10 cellular contexts compared by ENCODE assay signal in genomic region chr2:130188432-130188792, GRCh38. TPM values are rescaled to one million over a fixed set of nuclear protein-coding genes. Genes with fewer than 3 reads are reported as not detected.
DNase-seq lines count a peak whose midpoint lies in the region; ATAC-seq, FAIRE-seq and TF ChIP-seq lines count a peak whose summit lies in the region.
"Not testable (repeated sequence)": the region's sequence is repeated elsewhere in the genome, so short reads cannot be mapped to it uniquely, and the experiment has no call there.
"Had no signal": no experiment of that assay in that cellular context is flagged by ENCODE, and none has a peak within 500 bp of the region (broad histone marks: within the 10 kb centered on the region; RNA-seq: fewer than 3 reads in every experiment).

No MANE protein-coding gene starts in this region.

- H3K9me3 ChIP-seq in Caco-2; H9 (ENCODE audit: control insufficient read depth, low read depth, low read length); K562 (replicated peaks; ENCODE audit: control insufficient read depth, insufficient read depth, low read depth, low read length): not testable (repeated sequence)

- CTCF ChIA-PET in Caco-2 (lab: Charles Lee): interaction anchor here (0.6 kb wide), 1 partner anchor 153 kb away, joined by 3 read pairs; a partner anchor contains a TSS
- CTCF ChIA-PET in K562 (lab: Yijun Ruan, JAX; ENCODE audit: low intra/inter-chr PET ratio): not testable (repeated sequence)

- not testable (repeated sequence) for H2AFZ ChIP-seq in H9 (ENCODE audit: low read length); K562 (ENCODE audit: low read depth, low read length)

- not testable (repeated sequence) for H3K9me3 Mint-ChIP-seq in Caco-2 (ENCODE audit: unreplicated experiment); H9; activated CD4-positive, alpha-beta T cell treated with anti-CD3 and anti-CD28 coated beads, Interleukin-2, amount 10 ng/mL, durations not matched to agents 24 days and 14 days

- not testable (repeated sequence) for H3K18ac ChIP-seq in H9 (ENCODE audit: insufficient read length, low read depth, low read length)

- H4K91ac ChIP-seq in H9 (ENCODE audit: insufficient read length, low read depth, low read length): not testable (repeated sequence)

- not testable (repeated sequence) for H3K79me2 ChIP-seq in H9 (ENCODE audit: insufficient read depth, low read length)
- H3K79me2 ChIP-seq in K562 (ENCODE audit: control insufficient read depth, insufficient read depth, low read length): peaks cover 17% of the 10 kb centered on the region

- in situ Hi-C loops in K562 (cut with MboI): not testable (repeated sequence)

- not testable (repeated sequence) for H3K14ac ChIP-seq in H9 (ENCODE audit: insufficient read depth, low read length)

- not testable (repeated sequence) for H3K27me3 Mint-ChIP-seq in Caco-2 (ENCODE audit: insufficient read depth, unreplicated experiment); H9 (ENCODE audit: low read depth); activated CD4-positive, alpha-beta T cell treated with anti-CD3 and anti-CD28 coated beads, Interleukin-2, amount 10 ng/mL, durations not matched to agents 24 days and 14 days

- FAIRE-seq in K562 (lab: Jason Lieb, UNC) (peak; percentile 66), urothelium cell line (lab: Jason Lieb, UNC) (peak; percentile 66)

- TF ChIP-seq RAD21 in K562 (CRISPR knock-in tag; conservative IDR thresholded peaks at IDR 0.05 in 1 of 2, IDR thresholded peaks at IDR 0.05 in 1 of 2): not testable (repeated sequence)

- not testable (repeated sequence) for H3K9me1 ChIP-seq in K562 (ENCODE audit: control insufficient read depth, insufficient read depth, low read length)

- POLR2A ChIA-PET in Caco-2 (lab: Charles Lee): interaction anchor here (0.6 kb wide), 1 partner anchor 54 kb away, joined by 4 read pairs; no protein-coding TSS in a partner anchor
- POLR2A ChIA-PET in K562 (lab: Yijun Ruan, JAX): not testable (repeated sequence)

- H4K5ac ChIP-seq in H9 (ENCODE audit: insufficient read length, low read depth, low read length): not testable (repeated sequence)

- not testable (repeated sequence) for H3K36me3 ChIP-seq in Caco-2 (ENCODE audit: control insufficient read depth, insufficient read depth, low read length)
- H3K36me3 ChIP-seq in K562 (ENCODE audit: control insufficient read depth, insufficient read depth, low read length): peaks cover 25% of the 10 kb centered on the region; the same call in 2 of the 3 replicates

- H3K4me2 ChIP-seq in H9 (ENCODE audit: insufficient read depth, insufficient read length, low read length); K562 (ENCODE audit: insufficient read depth, low read length): not testable (repeated sequence)

- not testable (repeated sequence) for TF ChIP-seq POLR2A in K562 (conservative IDR thresholded peaks at IDR 0.05)

- not testable (repeated sequence) for ATAC-seq in K562

- TF ChIP-seq EP300 in K562 (IDR thresholded peaks at IDR 0.05; ENCODE audit: low read length): not testable (repeated sequence)

- BruUV-seq in Caco-2 (replicated peaks; lab: Mats Ljungman, UMichigan); K562 (replicated peaks; lab: Mats Ljungman, UMichigan): not testable (repeated sequence)

- H3K27ac Mint-ChIP-seq in Caco-2 (ENCODE audit: unreplicated experiment) (peak overlapping the region; percentile 40), H9 (peak overlapping the region in 2 of 3 experiments; percentile 40 to 75; a peak in 2 of 7 replicates)
- H3K27ac Mint-ChIP-seq in activated CD4-positive, alpha-beta T cell treated with anti-CD3 and anti-CD28 coated beads, Interleukin-2, amount 10 ng/mL, durations not matched to agents 24 days and 14 days: peak overlapping the region; percentile 41

- not testable (repeated sequence) for H3K56ac ChIP-seq in H9 (ENCODE audit: insufficient read length, low read depth, low read length)

- H2AK5ac ChIP-seq in H9 (ENCODE audit: insufficient read length, low read length): not testable (repeated sequence)

- not testable (repeated sequence) for DNase-seq in Caco-2; H9; activated CD4-positive, alpha-beta T cell treated with anti-CD3 and anti-CD28 coated beads, Interleukin-2, amount 10 ng/mL, durations not matched to agents 24 days and 14 days; K562 (ENCODE audit: extremely low read depth in 1 of 4, low spot score in 3 of 4); urothelium cell line (ENCODE audit: low spot score)
- DNase-seq in mesenteric fat pad (ENCODE audit: low spot score): peak; percentile 65

- H3K36me3 Mint-ChIP-seq in Caco-2 (ENCODE audit: insufficient read depth, unreplicated experiment) (peaks cover 39% of the 10 kb centered on the region), H9 (ENCODE audit: insufficient read depth in 1 of 3, low read depth in 3 of 3) (peaks cover 2 to 21% (median 19%) of the 10 kb centered on the region in 3 experiments; a peak in 5 of 7 replicates)
- peaks cover 32% of the 10 kb centered on the region for H3K36me3 Mint-ChIP-seq in activated CD4-positive, alpha-beta T cell treated with anti-CD3 and anti-CD28 coated beads, Interleukin-2, amount 10 ng/mL, durations not matched to agents 24 days and 14 days (ENCODE audit: low read depth)

- H3K9ac ChIP-seq in H9 (ENCODE audit: extremely low read depth, insufficient read length, low read length): not testable (repeated sequence)
- 0 out of 4 replicates have a peak overlapping the region, but pooled peaks of 1 of the 2 experiments have one; percentile 35 for H3K9ac ChIP-seq in K562 (ENCODE audit: insufficient read depth in 1 of 2, low read depth in 2 of 2, low read length in 2 of 2)

- intact Hi-C loops in Caco-2 (cut with micrococcal nuclease; ENCODE audit: unreplicated experiment); activated CD4-positive, alpha-beta T cell treated with anti-CD3 and anti-CD28 coated beads, Interleukin-2, amount 10 ng/mL, durations not matched to agents 24 days and 14 days (cut with micrococcal nuclease): not testable (repeated sequence)
- intact Hi-C loops in K562 (cut with micrococcal nuclease): loop anchor here (10.0 kb wide), 1 partner anchor 1296 kb away; no protein-coding TSS in a partner anchor

- WGBS in H9 (ENCODE audit: extremely low coverage, insufficient read length, low lambda C conversion rate): no CpG with 5 or more reads among the region's 7 CpGs
- WGBS in K562 (ENCODE audit: insufficient coverage, low coverage, missing lambda C conversion rate): 84% methylated on average over 6 of the region's 7 CpGs

- not testable (repeated sequence) for H3K4me3 ChIP-seq in Caco-2 (ENCODE audit: low read depth, low read length); K562

- H3K23me2 ChIP-seq in H9 (ENCODE audit: insufficient read length, low read depth, low read length, poor library complexity, severe bottlenecking): not testable (repeated sequence)

- H3K4me1 ChIP-seq in Caco-2; H9 (ENCODE audit: insufficient read depth, low read length): not testable (repeated sequence)
- H3K4me1 ChIP-seq in K562 (replicated peaks in 1 of 2; ENCODE audit: control insufficient read depth in 2 of 2, insufficient read depth in 2 of 2, low read length in 2 of 2): peaks cover 8 to 23% of the 10 kb centered on the region in 2 experiments; a peak in 4 of 5 replicates

- H4K20me1 ChIP-seq in H9 (ENCODE audit: control insufficient read depth, insufficient read depth, insufficient read length); K562 (replicated peaks; ENCODE audit: control insufficient read depth, insufficient read depth, low read length): not testable (repeated sequence)

- H3K27ac ChIP-seq in H9 (ENCODE audit: insufficient read length, low read depth, low read length); K562 (ENCODE audit: extremely low read depth, low read depth, low read length): not testable (repeated sequence)

- not testable (repeated sequence) for TF ChIP-seq CTCF in Caco-2 (IDR thresholded peaks at IDR 0.05; ENCODE audit: insufficient read depth in 1 of 2, low read depth in 1 of 2, low read length in 1 of 2, severe bottlenecking in 1 of 2, unreplicated experiment in 1 of 2); H9 (conservative IDR thresholded peaks at IDR 0.05); K562 (IDR thresholded peaks at IDR 0.05 in 2 of 3, conservative IDR thresholded peaks at IDR 0.05 in 1 of 3; ENCODE audit: insufficient read depth in 2 of 3, low read depth in 1 of 3, low read length in 3 of 3)

- not testable (repeated sequence) for H3K27me3 ChIP-seq in Caco-2 (replicated peaks; ENCODE audit: control insufficient read depth, insufficient read depth, low read length); H9 (ENCODE audit: insufficient read depth, low read length); K562 (ENCODE audit: control insufficient read depth in 2 of 2, insufficient read depth in 2 of 2, low read length in 2 of 2)

- not testable (repeated sequence) for H2BK120ac ChIP-seq in H9 (ENCODE audit: low read depth, low read length, poor library complexity, severe bottlenecking)

- not testable (repeated sequence) for H3K23ac ChIP-seq in H9 (ENCODE audit: insufficient read length, low read depth, low read length)

- H2BK12ac ChIP-seq in H9 (ENCODE audit: insufficient read length, low read depth, low read length): not testable (repeated sequence)

- not testable (repeated sequence) for H3K4me3 Mint-ChIP-seq in Caco-2 (ENCODE audit: unreplicated experiment); H9; activated CD4-positive, alpha-beta T cell treated with anti-CD3 and anti-CD28 coated beads, Interleukin-2, amount 10 ng/mL, durations not matched to agents 24 days and 14 days

- H2BK15ac ChIP-seq in H9 (ENCODE audit: low read depth, low read length): not testable (repeated sequence)

- H2BK5ac ChIP-seq in H9 (ENCODE audit: insufficient read length, low read length): not testable (repeated sequence)

- not testable (repeated sequence) for H3K4me1 Mint-ChIP-seq in Caco-2 (ENCODE audit: low read depth, unreplicated experiment); H9; activated CD4-positive, alpha-beta T cell treated with anti-CD3 and anti-CD28 coated beads, Interleukin-2, amount 10 ng/mL, durations not matched to agents 24 days and 14 days

- not testable (repeated sequence) for H4K8ac ChIP-seq in H9 (replicated peaks; ENCODE audit: insufficient read length, low read depth, low read length)

- not testable (repeated sequence) for H3K4ac ChIP-seq in H9 (ENCODE audit: low read depth, low read length)

- not testable (repeated sequence) for H2BK20ac ChIP-seq in H9 (ENCODE audit: low read depth, low read length, poor library complexity, severe bottlenecking)

- not testable (repeated sequence) for H3K79me1 ChIP-seq in H9 (ENCODE audit: insufficient read depth, low read depth, low read length, poor library complexity, severe bottlenecking)

- not testable (repeated sequence) for H3T11ph ChIP-seq in H9 (ENCODE audit: low read length)

RNA-seq across cellular contexts. Expression of gene MZT2B, which starts 6.3 kb away (rescaled TPM):
- total RNA-seq in Caco-2 (2022): 384 and 408 TPM in 2 replicates
- total RNA-seq in H9 (2021): 198 and 203 TPM in 2 replicates
- total RNA-seq in activated CD4-positive, alpha-beta T cell treated with anti-CD3 and anti-CD28 coated beads, Interleukin-2, amount 10 ng/mL, durations not matched to agents 24 days and 14 days: 312 and 329 TPM in 2 replicates
- total RNA-seq in K562 (2011; cell fraction: chromatin; rRNA removed; ENCODE audit: low replicate concordance): 10.2 and 28.9 TPM in 2 replicates
- 71.5 and 79.0 TPM in 2 replicates for total RNA-seq in K562 (2011; cell fraction: nucleolus; rRNA removed)
- 32.1 and 38.3 TPM in 2 replicates for total RNA-seq in K562 (2011; cell fraction: nucleoplasm; rRNA removed)
- 435 and 624 TPM in 2 replicates for total RNA-seq in K562 (2014; rRNA removed)
- total RNA-seq in K562 (2014; rRNA removed; fragmentation: Illumina TruSeq; extraction: Trizol): 15.9 and 19.3 TPM in 2 replicates
- 102 and 115 TPM in 2 replicates for total RNA-seq in K562 (2015; rRNA removed; fragmentation: Illumina TruSeq; extraction: Trizol)
- total RNA-seq in K562 (2021): 379 and 394 TPM in 2 replicates
- 114 and 170 TPM in 2 replicates for polyA plus RNA-seq in K562 (2011; rRNA removed)
- polyA plus RNA-seq in K562 (2011; cell fraction: cytosol; rRNA removed): 101 and 352 TPM in 2 replicates
- 57.8 and 72.4 TPM in 2 replicates for polyA plus RNA-seq in K562 (2011; cell fraction: nucleus; rRNA removed)
- polyA plus RNA-seq in K562 (2012): 267 and 316 TPM in 2 replicates
- 12.5 and 57.0 TPM in 2 replicates for polyA plus RNA-seq in K562 (2014; fragmentation: Illumina TruSeq; extraction: Trizol)
- 1 to 10 TPM; 5.1 to 9.3 TPM for polyA plus RNA-seq in K562 (2014; fragmentation: Nextera tagmentation; extraction: Ambion mirVana)
- polyA plus RNA-seq in K562 (2014; rRNA removed): 321 and 383 TPM in 2 replicates
- polyA minus RNA-seq in K562 (2011; rRNA and poly(A)+ RNA removed): 3.0 and 3.9 TPM in 2 replicates
- polyA minus RNA-seq in K562 (2011; cell fraction: cytosol; rRNA and poly(A)+ RNA removed): 41.0 and 73.4 TPM in 2 replicates
- polyA minus RNA-seq in K562 (2011; cell fraction: nucleus; rRNA and poly(A)+ RNA removed): 24.0 and 37.5 TPM in 2 replicates
- 132 TPM for total RNA-seq in mesenteric fat pad

RNA-seq across cellular contexts. Expression of gene SMPD4, which starts 7.0 kb away (rescaled TPM):
- total RNA-seq in Caco-2 (2022) (140 and 141 TPM in 2 replicates), H9 (2021) (104 and 105 TPM in 2 replicates), K562 (2014; rRNA removed) (46.6 and 61.6 TPM in 2 replicates), K562 (2014; rRNA removed; fragmentation: Illumina TruSeq; extraction: Trizol) (25.7 and 26.0 TPM in 2 replicates), K562 (2015; rRNA removed; fragmentation: Illumina TruSeq; extraction: Trizol) (35.7 and 39.6 TPM in 2 replicates), K562 (2021) (108 and 123 TPM in 2 replicates), mesenteric fat pad (32.7 TPM)
- total RNA-seq in activated CD4-positive, alpha-beta T cell treated with anti-CD3 and anti-CD28 coated beads, Interleukin-2, amount 10 ng/mL, durations not matched to agents 24 days and 14 days: 86.0 and 91.1 TPM in 2 replicates
- total RNA-seq in K562 (2011; cell fraction: chromatin; rRNA removed; ENCODE audit: low replicate concordance): 91.3 and 261 TPM in 2 replicates
- 155 and 168 TPM in 2 replicates for total RNA-seq in K562 (2011; cell fraction: nucleolus; rRNA removed)
- total RNA-seq in K562 (2011; cell fraction: nucleoplasm; rRNA removed): 102 and 110 TPM in 2 replicates
- polyA plus RNA-seq in K562 (2011; rRNA removed) (33.4 and 80.6 TPM in 2 replicates), K562 (2014; fragmentation: Illumina TruSeq; extraction: Trizol) (79.3 and 102 TPM in 2 replicates), K562 (2014; fragmentation: Nextera tagmentation; extraction: Ambion mirVana) (1 to 10 TPM; 7.5 to 8.8 TPM), K562 (2014; rRNA removed) (65.1 and 71.4 TPM in 2 replicates)
- polyA plus RNA-seq in K562 (2011; cell fraction: cytosol; rRNA removed): 38.3 and 60.1 TPM in 2 replicates
- 258 and 368 TPM in 2 replicates for polyA plus RNA-seq in K562 (2011; cell fraction: nucleus; rRNA removed)
- 62.6 and 64.0 TPM in 2 replicates for polyA plus RNA-seq in K562 (2012)
- 26.6 and 35.5 TPM in 2 replicates for polyA minus RNA-seq in K562 (2011; rRNA and poly(A)+ RNA removed)
- polyA minus RNA-seq in K562 (2011; cell fraction: cytosol; rRNA and poly(A)+ RNA removed): 63.5 and 85.1 TPM in 2 replicates
- polyA minus RNA-seq in K562 (2011; cell fraction: nucleus; rRNA and poly(A)+ RNA removed): 80.4 and 94.5 TPM in 2 replicates

RNA-seq across cellular contexts. Expression of gene TUBA3E, which starts 9.8 kb away (rescaled TPM):
- total RNA-seq in Caco-2 (2022) (0.57 TPM in 1 of 2 replicates, not detected in the other), H9 (2021) (0.13 and 0.26 TPM in 2 replicates), K562 (2014; rRNA removed) (0.14 and 0.41 TPM in 2 replicates), K562 (2014; rRNA removed; fragmentation: Illumina TruSeq; extraction: Trizol) (0.10 TPM in 1 of 2 replicates, not detected in the other), K562 (2015; rRNA removed; fragmentation: Illumina TruSeq; extraction: Trizol) (0.15 and 0.25 TPM in 2 replicates), K562 (2021) (not detected in 2 replicates), mesenteric fat pad (not detected)
- total RNA-seq in activated CD4-positive, alpha-beta T cell treated with anti-CD3 and anti-CD28 coated beads, Interleukin-2, amount 10 ng/mL, durations not matched to agents 24 days and 14 days: not detected in 2 replicates
- total RNA-seq in K562 (2011; cell fraction: chromatin; rRNA removed; ENCODE audit: low replicate concordance): not detected in 2 replicates
- not detected in 2 replicates for total RNA-seq in K562 (2011; cell fraction: nucleolus; rRNA removed)
- total RNA-seq in K562 (2011; cell fraction: nucleoplasm; rRNA removed): not detected in 2 replicates
- polyA plus RNA-seq in K562 (2011; rRNA removed) (0.11 and 0.26 TPM in 2 replicates), K562 (2014; fragmentation: Illumina TruSeq; extraction: Trizol) (0.22 and 0.30 TPM in 2 replicates), K562 (2014; fragmentation: Nextera tagmentation; extraction: Ambion mirVana) (under 1 TPM in 1 of 2 experiments, not detected in 1; 0.13 TPM), K562 (2014; rRNA removed) (0.09 and 0.12 TPM in 2 replicates)
- polyA plus RNA-seq in K562 (2011; cell fraction: cytosol; rRNA removed): 0.34 and 0.48 TPM in 2 replicates
- 0.34 and 0.37 TPM in 2 replicates for polyA plus RNA-seq in K562 (2011; cell fraction: nucleus; rRNA removed)
- 0.06 and 0.09 TPM in 2 replicates for polyA plus RNA-seq in K562 (2012)
- 0.14 TPM in 1 of 2 replicates, not detected in the other for polyA minus RNA-seq in K562 (2011; rRNA and poly(A)+ RNA removed)
- not detected in 2 replicates for polyA minus RNA-seq in K562 (2011; cell fraction: cytosol; rRNA and poly(A)+ RNA removed)
- not detected in 2 replicates for polyA minus RNA-seq in K562 (2011; cell fraction: nucleus; rRNA and poly(A)+ RNA removed)
- total RNA-seq: CD4-positive, alpha-beta T cell; H1 had no signal
- polyA plus RNA-seq: A549, BJ, H1 had no signal

RNA-seq across cellular contexts. Expression of gene CCDC74B, which starts 43.5 kb away (rescaled TPM):
- total RNA-seq in Caco-2 (2022) (1.2 and 1.6 TPM in 2 replicates), H9 (2021) (5.9 and 6.7 TPM in 2 replicates), K562 (2014; rRNA removed) (0.59 and 0.65 TPM in 2 replicates), K562 (2014; rRNA removed; fragmentation: Illumina TruSeq; extraction: Trizol) (0.11 and 0.19 TPM in 2 replicates), K562 (2015; rRNA removed; fragmentation: Illumina TruSeq; extraction: Trizol) (0.25 and 0.57 TPM in 2 replicates), K562 (2021) (1.0 and 1.4 TPM in 2 replicates), mesenteric fat pad (0.64 TPM)
- total RNA-seq in activated CD4-positive, alpha-beta T cell treated with anti-CD3 and anti-CD28 coated beads, Interleukin-2, amount 10 ng/mL, durations not matched to agents 24 days and 14 days: 1.2 and 1.4 TPM in 2 replicates
- 4.0 and 15.6 TPM in 2 replicates for total RNA-seq in K562 (2011; cell fraction: chromatin; rRNA removed; ENCODE audit: low replicate concordance)
- 8.2 and 11.2 TPM in 2 replicates for total RNA-seq in K562 (2011; cell fraction: nucleolus; rRNA removed)
- total RNA-seq in K562 (2011; cell fraction: nucleoplasm; rRNA removed): 6.4 and 6.6 TPM in 2 replicates
- polyA plus RNA-seq in K562 (2011; rRNA removed) (1.2 and 2.1 TPM in 2 replicates), K562 (2014; fragmentation: Illumina TruSeq; extraction: Trizol) (0.28 and 0.45 TPM in 2 replicates), K562 (2014; fragmentation: Nextera tagmentation; extraction: Ambion mirVana) (under 1 TPM in 1 of 2 experiments, not detected in 1; 0.04 TPM), K562 (2014; rRNA removed) (1.5 and 1.6 TPM in 2 replicates)
- 0.68 and 1.6 TPM in 2 replicates for polyA plus RNA-seq in K562 (2011; cell fraction: cytosol; rRNA removed)
- 16.4 and 25.1 TPM in 2 replicates for polyA plus RNA-seq in K562 (2011; cell fraction: nucleus; rRNA removed)
- polyA plus RNA-seq in K562 (2012): 2.9 and 6.0 TPM in 2 replicates
- polyA minus RNA-seq in K562 (2011; rRNA and poly(A)+ RNA removed): 0.18 and 0.42 TPM in 2 replicates
- polyA minus RNA-seq in K562 (2011; cell fraction: cytosol; rRNA and poly(A)+ RNA removed): 0.36 TPM in 1 of 2 replicates, not detected in the other
- 1.9 TPM in 2 replicates for polyA minus RNA-seq in K562 (2011; cell fraction: nucleus; rRNA and poly(A)+ RNA removed)

RNA-seq across cellular contexts. Expression of gene POTEF, which starts 59.4 kb away (rescaled TPM):
- total RNA-seq in Caco-2 (2022) (20.1 and 21.8 TPM in 2 replicates), H9 (2021) (8.2 and 10.5 TPM in 2 replicates), K562 (2014; rRNA removed) (0.23 and 0.33 TPM in 2 replicates), K562 (2014; rRNA removed; fragmentation: Illumina TruSeq; extraction: Trizol) (0.38 and 0.51 TPM in 2 replicates), K562 (2015; rRNA removed; fragmentation: Illumina TruSeq; extraction: Trizol) (0.33 and 0.41 TPM in 2 replicates), K562 (2021) (2.1 and 2.2 TPM in 2 replicates), mesenteric fat pad (not detected)
- not detected in 2 replicates for total RNA-seq in activated CD4-positive, alpha-beta T cell treated with anti-CD3 and anti-CD28 coated beads, Interleukin-2, amount 10 ng/mL, durations not matched to agents 24 days and 14 days
- 6.4 and 10.3 TPM in 2 replicates for total RNA-seq in K562 (2011; cell fraction: chromatin; rRNA removed; ENCODE audit: low replicate concordance)
- total RNA-seq in K562 (2011; cell fraction: nucleolus; rRNA removed): 5.8 and 8.0 TPM in 2 replicates
- total RNA-seq in K562 (2011; cell fraction: nucleoplasm; rRNA removed): 4.4 and 6.6 TPM in 2 replicates
- polyA plus RNA-seq in K562 (2011; rRNA removed) (0.09 and 0.15 TPM in 2 replicates), K562 (2014; fragmentation: Illumina TruSeq; extraction: Trizol) (0.25 and 0.26 TPM in 2 replicates), K562 (2014; fragmentation: Nextera tagmentation; extraction: Ambion mirVana) (under 1 TPM in 1 of 2 experiments, not detected in 1; 0.04 TPM), K562 (2014; rRNA removed) (0.18 and 0.28 TPM in 2 replicates)
- polyA plus RNA-seq in K562 (2011; cell fraction: cytosol; rRNA removed): 0.06 and 0.09 TPM in 2 replicates
- polyA plus RNA-seq in K562 (2011; cell fraction: nucleus; rRNA removed): 0.90 and 2.3 TPM in 2 replicates
- 0.10 and 0.24 TPM in 2 replicates for polyA plus RNA-seq in K562 (2012)
- polyA minus RNA-seq in K562 (2011; rRNA and poly(A)+ RNA removed): 0.57 and 0.74 TPM in 2 replicates
- polyA minus RNA-seq in K562 (2011; cell fraction: cytosol; rRNA and poly(A)+ RNA removed): 0.36 TPM in 1 of 2 replicates, not detected in the other
- polyA minus RNA-seq in K562 (2011; cell fraction: nucleus; rRNA and poly(A)+ RNA removed): 4.0 and 4.8 TPM in 2 replicates
- total RNA-seq: CD4-positive, alpha-beta T cell had no signal
- polyA plus RNA-seq: BJ had no signal
